Comparison of ENCODE assay signal across 19 cellular contexts in genomic region chr13:44416297-44416696, GRCh38. TPM values are rescaled to one million over a fixed set of nuclear protein-coding genes. Genes with fewer than 3 reads are reported as not detected.
DNase-seq lines count a peak whose midpoint lies in the region; ATAC-seq, FAIRE-seq and TF ChIP-seq lines count a peak whose summit lies in the region.
"Had no signal": no experiment of that assay in that cellular context is flagged by ENCODE, and none has a peak within 500 bp of the region (broad histone marks: within the 10 kb centered on the region; RNA-seq: fewer than 3 reads in every experiment).

No MANE protein-coding gene starts in this region.

- CTCF ChIA-PET in H1 (lab: Charles Lee; ENCODE audit: partially characterized antibody) = interaction anchor here (0.6 to 1.8 kb wide), 11 partner anchors 9 to 225 kb away, joined by 3 to 7 read pairs (median 3); no protein-coding TSS in a partner anchor

- H3K9me3 Mint-ChIP-seq in GM23338 = peaks cover 10% of the 10 kb centered on the region
- H3K9me3 Mint-ChIP-seq: activated naive CD4-positive, alpha-beta T cell treated with anti-CD3 and anti-CD28 coated beads for 36 hours had no signal

- TF ChIP-seq POLR2A in H1 (IDR thresholded peaks at IDR 0.05; ENCODE audit: control extremely low read depth in 1 of 2, low read depth in 2 of 2, low read length in 2 of 2) = no peak
- TF ChIP-seq POLR2A in spleen (IDR thresholded peaks at IDR 0.05) = no peak

- intact Hi-C loops in spleen (cut with DNase I; ENCODE audit: low total_unique reads) = no loop called here

- TF ChIP-seq CTCF in GM23338 (conservative IDR thresholded peaks at IDR 0.05; ENCODE audit: low read depth in 2 of 2) (no peak), H1 (IDR thresholded peaks at IDR 0.05; ENCODE audit: control extremely low read depth in 1 of 3, insufficient read depth in 1 of 3, low read depth in 1 of 3, low read length in 3 of 3) (no peak), spleen (IDR thresholded peaks at IDR 0.05 in 8 of 11, conservative IDR thresholded peaks at IDR 0.05 in 3 of 11) (no peak)

- no peaks in the 10 kb centered on the region for H3K36me3 ChIP-seq in GM23338 (ENCODE audit: insufficient read depth)
- no peaks in the 10 kb centered on the region for H3K36me3 ChIP-seq in H1 (ENCODE audit: control insufficient read depth in 2 of 4, insufficient read depth in 4 of 4, low read length in 3 of 4)
- no peaks in the 10 kb centered on the region for H3K36me3 ChIP-seq in spleen
- H3K36me3 ChIP-seq: MG63, pancreas had no signal

- no peak overlapping the region for H3K9ac ChIP-seq in H1 (replicated peaks in 1 of 4; ENCODE audit: extremely low read depth in 1 of 4, low read depth in 3 of 4, low read length in 3 of 4)

- WGBS in H1 (ENCODE audit: extremely low coverage in 1 of 2, insufficient coverage in 1 of 2, insufficient read length in 1 of 2, insufficient replicate concordance in 2 of 2, low coverage in 1 of 2, low lambda C conversion rate in 2 of 2, missing lambda C conversion rate in 1 of 2), 2 experiments = 86% methylated on average over 8 of the region's 10 CpGs; no CpG with 5 or more reads in 1 of the 2 experiments
- WGBS in spleen, 5 donors = 44 to 64% (median 57%) methylated on average over 10 of the region's 10 CpGs

- POLR2A ChIA-PET in H1 (lab: Charles Lee; ENCODE audit: partially characterized antibody) = interaction anchor here (0.8 to 5.9 kb wide), 7 partner anchors 9 to 44 kb away, joined by 3 to 74 read pairs (median 6); no protein-coding TSS in a partner anchor

- peaks cover 35% of the 10 kb centered on the region for H3K4me1 ChIP-seq in GM23338 (ENCODE audit: insufficient read depth)
- H3K4me1 ChIP-seq in H1 (replicated peaks in 1 of 4; ENCODE audit: control insufficient read depth in 3 of 4, insufficient read depth in 4 of 4, low read length in 3 of 4) = peaks cover 8 to 21% (median 12%) of the 10 kb centered on the region in 4 experiments
- H3K4me1 ChIP-seq in spleen = peaks cover 0 to 15% (median 2%) of the 10 kb centered on the region in 6 donors
- H3K4me1 ChIP-seq: foreskin keratinocyte, pancreas had no signal

- H3K27me3 ChIP-seq in GM23338 (ENCODE audit: insufficient read depth) (no peaks in the 10 kb centered on the region), H1 (replicated peaks in 1 of 4; ENCODE audit: control insufficient read depth in 3 of 4, extremely low read depth in 1 of 4, insufficient read depth in 3 of 4, low read length in 3 of 4) (no peaks in the 10 kb centered on the region), spleen (replicated peaks in 1 of 7) (no peaks in the 10 kb centered on the region)
- H3K27me3 ChIP-seq: foreskin keratinocyte, MG63, pancreas had no signal

- H3K4me1 Mint-ChIP-seq in GM23338 = peaks cover 54% of the 10 kb centered on the region

- no peaks in the 10 kb centered on the region for H3K79me2 ChIP-seq in GM23338 (replicated peaks; ENCODE audit: insufficient read depth)
- no peaks in the 10 kb centered on the region for H3K79me2 ChIP-seq in H1 (ENCODE audit: control insufficient read depth in 1 of 2, insufficient read depth in 2 of 2, low read length in 2 of 2)

- H3K4me2 ChIP-seq in GM23338 (peak overlapping the region; percentile 60), H1 (ENCODE audit: insufficient read depth in 1 of 2, low read depth in 2 of 2, low read length in 2 of 2) (no peak overlapping the region; a peak in 1 of 4 replicates)

- H3K79me1 ChIP-seq in H1 (ENCODE audit: low read depth, low read length) = no peaks in the 10 kb centered on the region

- DNase-seq in GM23338 (ENCODE audit: low spot score) (no peak), NOMO-1 treated with DMSO at 0.1 percent for 48 hours (lab: John Stamatoyannopoulos, UW; ENCODE audit: unreplicated experiment) (peak; percentile 88), H1 (ENCODE audit: low read depth in 1 of 2, low spot score in 2 of 2) (no peak), spleen (peak; percentile 66), DMS 273 treated with DMSO at 0.1 percent for 48 hours (lab: John Stamatoyannopoulos, UW) (no peak), T-helper 1 cell (no peak), cerebellar cortex (ENCODE audit: low spot score) (no peak)
- DNase-seq: activated CD4-positive, alpha-beta T cell treated with anti-CD3 and anti-CD28 coated beads, Interleukin-2, amount 50 U/mL, for 4 hours; activated naive CD4-positive, alpha-beta T cell treated with anti-CD3 and anti-CD28 coated beads for 36 hours; activated T-cell treated with anti-CD3 and anti-CD28 coated beads, Interleukin-2, amount 50 U/mL, for 1 hour; foreskin keratinocyte; HCEC 1CT; MG63; NCI-H1930; NCI-H446; pancreas had no signal

- no peaks in the 10 kb centered on the region for H3K23me2 ChIP-seq in H1 (ENCODE audit: low read depth, low read length)

- H3K27ac Mint-ChIP-seq in GM23338 = peak overlapping the region; percentile 73; the same call in 1 of the 2 replicates
- H3K27ac Mint-ChIP-seq: activated naive CD4-positive, alpha-beta T cell treated with anti-CD3 and anti-CD28 coated beads for 36 hours had no signal

- H2BK20ac ChIP-seq in H1 (ENCODE audit: low read length) = peak overlapping the region; percentile 29

- TF ChIP-seq EP300 in H1 (IDR thresholded peaks at IDR 0.05; ENCODE audit: borderline replicate concordance in 1 of 2, low read depth in 2 of 2, low read length in 2 of 2) = no peak

- H3K4me3 Mint-ChIP-seq in GM23338 = no peak overlapping the region
- H3K4me3 Mint-ChIP-seq: activated naive CD4-positive, alpha-beta T cell treated with anti-CD3 and anti-CD28 coated beads for 36 hours had no signal

- no peak for FAIRE-seq in H1 (lab: Jason Lieb, UNC)
- FAIRE-seq: pancreas had no signal

- H2AFZ ChIP-seq in GM23338 (peak overlapping the region; percentile 95), H1 (ENCODE audit: low read length) (peak overlapping the region; percentile 79)

- no peaks in the 10 kb centered on the region; the same call in 1 of the 2 replicates for H3K9me2 ChIP-seq in GM23338 (ENCODE audit: insufficient read depth)

- H3K4me3 ChIP-seq in GM23338 (no peak overlapping the region), H1 (ENCODE audit: extremely low read depth in 1 of 4, insufficient read depth in 2 of 4, low read depth in 3 of 4, low read length in 4 of 4) (no peak overlapping the region), spleen (no peak overlapping the region)
- H3K4me3 ChIP-seq: MG63, pancreas had no signal

- H3K56ac ChIP-seq in H1 (replicated peaks; ENCODE audit: insufficient read length, low read depth, low read length) = no peak overlapping the region

- H3K9me3 ChIP-seq in H1 (ENCODE audit: insufficient read depth in 2 of 2, low read depth in 1 of 2, low read length in 1 of 2) (no peaks in the 10 kb centered on the region; a peak in 1 of 4 replicates), spleen (no peaks in the 10 kb centered on the region)
- H3K9me3 ChIP-seq: MG63, pancreas had no signal

- no peak overlapping the region for H3K27ac ChIP-seq in GM23338 (ENCODE audit: low read depth)
- H3K27ac ChIP-seq in H1 (ENCODE audit: low read depth, low read length) = no peak overlapping the region
- no peak overlapping the region for H3K27ac ChIP-seq in spleen
- H3K27ac ChIP-seq: C4-2B, foreskin keratinocyte, pancreas had no signal

- H3K23ac ChIP-seq in H1 (ENCODE audit: insufficient read length) = no peak overlapping the region

- H2BK15ac ChIP-seq in H1 (ENCODE audit: low read length) = no peak overlapping the region

- H3F3A ChIP-seq in GM23338 (replicated peaks; ENCODE audit: low read depth) = no peaks in the 10 kb centered on the region

- no peak overlapping the region for H4K5ac ChIP-seq in H1 (ENCODE audit: insufficient read length, low read depth, low read length)

- no peak overlapping the region for H3K18ac ChIP-seq in H1 (ENCODE audit: extremely low read depth, low read length)

- H3K27me3 Mint-ChIP-seq in GM23338 (ENCODE audit: insufficient read depth, low read depth, poor library complexity) = peaks cover 11% of the 10 kb centered on the region

- no peak overlapping the region for H3K14ac ChIP-seq in H1 (ENCODE audit: insufficient read length)

- H4K91ac ChIP-seq in H1 (replicated peaks; ENCODE audit: insufficient read length, low read length) = peak overlapping the region; percentile 83

- no peak for TF ChIP-seq RAD21 in H1 (IDR thresholded peaks at IDR 0.05 in 1 of 2, conservative IDR thresholded peaks at IDR 0.05 in 1 of 2; ENCODE audit: low read depth in 2 of 2, low read length in 2 of 2)

- H3K36me3 Mint-ChIP-seq in GM23338 (ENCODE audit: low read depth) = peaks cover 7% of the 10 kb centered on the region; the same call in 2 of the 3 replicates

- peak overlapping the region; percentile 60; the same call in 1 of the 2 replicates for H2BK12ac ChIP-seq in H1 (ENCODE audit: low read depth, low read length)

- no peaks in the 10 kb centered on the region for H4K20me1 ChIP-seq in GM23338 (replicated peaks; ENCODE audit: insufficient read depth)
- no peaks in the 10 kb centered on the region for H4K20me1 ChIP-seq in H1 (replicated peaks in 1 of 2; ENCODE audit: control insufficient read depth in 1 of 2, insufficient read depth in 2 of 2, low read length in 2 of 2)

- peak; percentile 8 for ATAC-seq in GM23338
- ATAC-seq: foreskin keratinocyte had no signal

- H2BK5ac ChIP-seq in H1 (ENCODE audit: low read depth, low read length) = peak overlapping the region; percentile 31; the same call in 1 of the 2 replicates

- no peak overlapping the region for H4K8ac ChIP-seq in H1 (ENCODE audit: extremely low read depth, insufficient read depth, low read length)

- H3K4ac ChIP-seq in H1 (replicated peaks; ENCODE audit: insufficient read length, low read depth, low read length) = no peak overlapping the region

- no peak overlapping the region for H2AK5ac ChIP-seq in H1 (ENCODE audit: low read depth, low read length)

- H2BK120ac ChIP-seq in H1 (replicated peaks; ENCODE audit: low read depth, low read length) = no peak overlapping the region

TF ChIP-seq in GM23338, 12 proteins besides CTCF, POLR2A, EP300 and RAD21 (continues in another document):
- TF ChIP-seq EZH2phosphoT487 (IDR thresholded peaks at IDR 0.05; ENCODE audit: unreplicated experiment) = no peak
- TF ChIP-seq NANOG (IDR thresholded peaks at IDR 0.05; ENCODE audit: borderline replicate concordance) = no peak

TF ChIP-seq in H1, 55 proteins besides CTCF, POLR2A, EP300 and RAD21 (continues in another document):
- no peak for TF ChIP-seq RXRA (IDR thresholded peaks at IDR 0.05; ENCODE audit: insufficient read depth, low read depth, low read length)

RNA-seq across cellular contexts. Expression of gene SERP2, which starts 42.7 kb away (rescaled TPM):
- 0.59 and 3.4 TPM in 2 replicates for total RNA-seq in GM23338 (2014; rRNA removed; shearing (Covaris generic))
- polyA plus RNA-seq in GM23338 (2016; fragmentation: Nextera tagmentation; extraction: Ambion mirVana) (2.9 and 3.4 TPM in 2 replicates), H1 (2011; rRNA removed) (2.1 and 2.3 TPM in 2 replicates), spleen (1 to 10 TPM; 1.1 to 3.7 (median 1.2) TPM)
- 1.7 and 2.0 TPM in 2 replicates for total RNA-seq in H1 (2021; fragmentation: NEBNext Ultra II Directional; extraction: Animal tissue kit (Norgen Biotek cat#: 25700))
- polyA plus RNA-seq in H1 (2011; cell fraction: cytosol; rRNA removed) = 2.4 TPM
- 2.1 TPM for polyA plus RNA-seq in H1 (2011; cell fraction: nucleus; rRNA removed)
- 1.5 to 3.2 TPM (median 2.6 TPM) in 4 replicates for polyA plus RNA-seq in H1 (2012, experiment 1 of 2)
- 3.5 TPM for polyA plus RNA-seq in H1 (2012, experiment 2 of 2)
- polyA plus RNA-seq in H1 (2013, experiment 1 of 2) = 1.3 TPM
- polyA plus RNA-seq in H1 (2013, experiment 2 of 2) = 2.0 TPM
- 0.54 and 2.7 TPM in 2 replicates for polyA minus RNA-seq in H1 (2011; rRNA and poly(A)+ RNA removed)
- polyA minus RNA-seq in H1 (2011; cell fraction: cytosol; rRNA and poly(A)+ RNA removed) = 2.6 TPM
- 1.5 TPM for polyA minus RNA-seq in H1 (2011; cell fraction: nucleus; rRNA and poly(A)+ RNA removed)
- total RNA-seq in spleen = 1 to 10 TPM in 2 of 7 donors, under 1 TPM in 2, not detected in 3; 0.38 to 1.3 (median 0.89) TPM
- total RNA-seq: HT1080, SK-MEL-5 had no signal

Comparison
In these comparisons a context has a peak if more than half of its experiments do, and no peak if none do; other contexts are left out.
1. DNase-seq: peak in NOMO-1 treated with DMSO at 0.1 percent for 48 hours (single experiment) and spleen (single experiment); none in GM23338 (single experiment), H1 (0 of 2), DMS 273 treated with DMSO at 0.1 percent for 48 hours (single experiment), T-helper 1 cell (0 of 5) and cerebellar cortex (single experiment).